ENCODE assay signal across 28 cellular contexts in genomic region chr4:18961879-18962278, GRCh38.
"Had no signal": no experiment of that assay in that cellular context is flagged by ENCODE, and none has a peak within 500 bp of the region (broad histone marks: within the 10 kb centered on the region; RNA-seq: fewer than 3 reads in every experiment).

No MANE protein-coding gene starts in this region.

- H3K27me3 ChIP-seq: foreskin keratinocyte, gastroesophageal sphincter, heart right ventricle, left lung, right lobe of liver, testis, tibial artery had no signal

- H3K4me1 ChIP-seq: foreskin keratinocyte, gastroesophageal sphincter, heart right ventricle, left lung, parathyroid adenoma, right lobe of liver, testis, tibial artery had no signal

- H3K27ac ChIP-seq: epithelial cell of prostate, foreskin keratinocyte, gastroesophageal sphincter, heart right ventricle, left lung, parathyroid adenoma, right lobe of liver, testis, tibial artery had no signal

- ATAC-seq: esophagus mucosa; foreskin keratinocyte; gastroesophageal sphincter; heart right ventricle; left cardiac atrium; left lung; mucosa of descending colon; natural killer cell treated with Interleukin-12 subunit alpha and Interleukin-12 subunit beta and Interleukin-15 and Interleukin-18, amount 100 ng/mL, for 72 hours; right lobe of liver; stimulated activated effector memory CD8-positive, alpha-beta T cell treated with anti-CD3 and anti-CD28 coated beads, Interleukin-12 subunit alpha, Interleukin-12 subunit beta, amount 100 ng/mL, for 72 hours had no signal

- DNase-seq: cerebellar nuclear complex; cortex of kidney; foreskin keratinocyte; heart right ventricle; hippocampal formation; left cardiac atrium; left lung; mesenchymal stem cell; mucosa of descending colon; naive B cell; right lobe of liver; small intestine; stimulated activated CD4-positive, alpha-beta T cell treated with anti-CD3 and anti-CD28 coated beads, Interleukin-1b, Interleukin-23, amount 100 ng/mL, for 48 hours; stimulated activated CD4-positive, alpha-beta T cell treated with anti-CD3 and anti-CD28 coated beads, Interleukin-4, amount 100 ng/mL, for 24 hours; stimulated activated naive CD4-positive, alpha-beta T cell treated with Interleukin-2 at 50 U/mL for 16 hours; substantia nigra; testis; tibial artery had no signal

- H3K4me3 Mint-ChIP-seq: mesothelial cell of epicardium; naive B cell; natural killer cell treated with Interleukin-12 subunit alpha and Interleukin-12 subunit beta and Interleukin-15 and Interleukin-18, amount 100 ng/mL, for 72 hours; neural crest cell; stimulated activated effector memory CD8-positive, alpha-beta T cell treated with anti-CD3 and anti-CD28 coated beads, Interleukin-12 subunit alpha, Interleukin-12 subunit beta, amount 100 ng/mL, for 72 hours; type B pancreatic cell had no signal

- H3K4me1 Mint-ChIP-seq: naive B cell; neural crest cell; stimulated activated effector memory CD8-positive, alpha-beta T cell treated with anti-CD3 and anti-CD28 coated beads, Interleukin-12 subunit alpha, Interleukin-12 subunit beta, amount 100 ng/mL, for 72 hours had no signal

- H3K9me3 ChIP-seq: mucosa of descending colon, right lobe of liver, testis had no signal

- H3K36me3 ChIP-seq: gastroesophageal sphincter, heart right ventricle, left lung, right lobe of liver, tibial artery had no signal

- H3K27me3 Mint-ChIP-seq: naive B cell; natural killer cell treated with Interleukin-12 subunit alpha and Interleukin-12 subunit beta and Interleukin-15 and Interleukin-18, amount 100 ng/mL, for 72 hours; progenitor cell of endocrine pancreas; type B pancreatic cell had no signal

- H3K4me3 ChIP-seq: gastroesophageal sphincter, heart right ventricle, left lung, mucosa of descending colon, right lobe of liver, testis, tibial artery had no signal

- H3K36me3 Mint-ChIP-seq: mesothelial cell of epicardium; naive B cell; stimulated activated effector memory CD8-positive, alpha-beta T cell treated with anti-CD3 and anti-CD28 coated beads, Interleukin-12 subunit alpha, Interleukin-12 subunit beta, amount 100 ng/mL, for 72 hours had no signal

- H2AFZ ChIP-seq: parathyroid adenoma had no signal

- H3K79me2 ChIP-seq: parathyroid adenoma had no signal

- H3K9ac ChIP-seq: parathyroid adenoma had no signal

- H3K27ac Mint-ChIP-seq: mesothelial cell of epicardium; naive B cell; natural killer cell treated with Interleukin-12 subunit alpha and Interleukin-12 subunit beta and Interleukin-15 and Interleukin-18, amount 100 ng/mL, for 72 hours; progenitor cell of endocrine pancreas; stimulated activated effector memory CD8-positive, alpha-beta T cell treated with anti-CD3 and anti-CD28 coated beads, Interleukin-12 subunit alpha, Interleukin-12 subunit beta, amount 100 ng/mL, for 72 hours; type B pancreatic cell had no signal
